34 cellular contexts compared by ENCODE assay signal in the genomic region with DNA sequence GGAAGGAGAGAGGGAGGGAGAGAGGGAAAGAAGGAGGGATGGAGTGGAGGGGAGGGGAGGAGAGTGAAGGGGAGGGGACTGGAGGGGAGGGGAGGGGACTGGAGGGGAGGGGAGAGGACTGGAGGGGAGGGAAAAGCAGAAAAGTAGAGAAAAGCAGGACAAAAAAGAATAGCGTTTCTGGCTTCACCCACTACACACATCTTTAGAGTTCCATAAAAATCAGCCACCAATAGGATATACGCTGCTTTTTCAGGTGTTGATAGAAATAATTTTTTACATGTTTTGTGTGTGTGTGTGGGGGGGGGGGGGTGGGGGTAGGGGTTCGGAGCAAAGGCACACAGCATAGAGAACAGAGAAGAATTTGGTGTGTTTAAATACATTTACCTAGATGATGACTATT.
"Had no signal": no experiment of that assay in that cellular context is flagged by ENCODE, and none has a peak within 500 bp of the region (broad histone marks: within the 10 kb centered on the region; RNA-seq: fewer than 3 reads in every experiment).

No MANE protein-coding gene starts in this region.

- DNase-seq: activated effector memory CD4-positive, alpha-beta T cell treated with anti-CD3 and anti-CD28 coated beads, Interleukin-2, amount 50 U/mL, for 16 hours; activated effector memory CD4-positive, alpha-beta T cell treated with Interleukin-2 at 50 U/mL for 16 hours; activated gamma-delta T cell; activated gamma-delta T cell treated with Interleukin-2 at 50 U/mL for 16 hours; activated naive CD4-positive, alpha-beta T cell; activated naive CD4-positive, alpha-beta T cell treated with anti-CD3 and anti-CD28 coated beads for 36 hours; activated naive CD4-positive, alpha-beta T cell treated with anti-CD3 and anti-CD28 coated beads, Interleukin-2, amount 10 ng/mL, durations not matched to agents 7 days and 5 days; activated naive CD4-positive, alpha-beta T cell treated with anti-CD3 and anti-CD28 coated beads, Interleukin-2, amount 50 U/mL, for 16 hours; activated naive CD4-positive, alpha-beta T cell treated with Interleukin-2 at 50 U/mL for 16 hours; activated naive CD8-positive, alpha-beta T cell treated with anti-CD3 and anti-CD28 coated beads for 36 hours; activated naive CD8-positive, alpha-beta T cell treated with anti-CD3 and anti-CD28 coated beads, Interleukin-2, amount 10 ng/mL, durations not matched to agents 7 days and 5 days; activated naive CD8-positive, alpha-beta T cell treated with anti-CD3 and anti-CD28 coated beads, Interleukin-2, amount 50 U/mL, for 24 hours; activated T-cell treated with anti-CD3 and anti-CD28 coated beads, Interleukin-2, amount 50 U/mL, for 1 hour; activated T-cell treated with anti-CD3 and anti-CD28 coated beads, Interleukin-2, amount 50 U/mL, for 24 hours; activated T-cell treated with anti-CD3 and anti-CD28 coated beads, Interleukin-2, amount 50 U/mL, for 4 hours; activated T-cell treated with anti-CD3 and anti-CD28 coated beads, Interleukin-2, amount 50 U/mL, for 48 hours; activated T-cell treated with anti-CD3 and anti-CD28 coated beads, Interleukin-2, amount 50 U/mL, for 72 hours; adrenal gland; amniotic stem cell; amygdala; anterior cingulate cortex; aorta; body of pancreas; brain microvascular endothelial cell; caudate nucleus; central memory CD4-positive, alpha-beta T cell; cerebellar nuclear complex had no signal

- H3K27ac ChIP-seq: adrenal gland, ascending aorta, body of pancreas, brain microvascular endothelial cell, breast epithelium, cardiac muscle cell had no signal

- H3K36me3 ChIP-seq: adrenal gland, ascending aorta, brain microvascular endothelial cell, breast epithelium, cardiac muscle cell had no signal

- H3K4me3 ChIP-seq: adrenal gland, ascending aorta, body of pancreas, breast epithelium, cardiac muscle cell had no signal

- FAIRE-seq: astrocyte, bronchial epithelial cell had no signal

- H3K9me3 ChIP-seq: adrenal gland, ascending aorta, body of pancreas, breast epithelium had no signal

- H3K27me3 ChIP-seq: adrenal gland, ascending aorta, body of pancreas, brain microvascular endothelial cell, breast epithelium, cardiac muscle cell had no signal

- H3K4me1 ChIP-seq: adrenal gland, ascending aorta, body of pancreas, breast epithelium had no signal

- ATAC-seq: activated naive CD4-positive, alpha-beta T cell treated with anti-CD3 and anti-CD28 coated beads, Interleukin-2, amount 50 U/mL, for 72 hours; activated naive CD8-positive, alpha-beta T cell treated with anti-CD3 and anti-CD28 coated beads, Interleukin-2, amount 50 U/mL, for 24 hours; activated T-cell treated with anti-CD3 and anti-CD28 coated beads, Interleukin-2, amount 50 U/mL, for 4 hours; activated T-cell treated with anti-CD3 and anti-CD28 coated beads, Interleukin-2, amount 50 U/mL, for 72 hours; activated T-helper 17 cell treated with anti-CD3 and anti-CD28 coated beads, Interleukin-2, amount 50 U/mL, for 72 hours; body of pancreas had no signal
